ENCODE assay signal across 35 cellular contexts in the genomic region with DNA sequence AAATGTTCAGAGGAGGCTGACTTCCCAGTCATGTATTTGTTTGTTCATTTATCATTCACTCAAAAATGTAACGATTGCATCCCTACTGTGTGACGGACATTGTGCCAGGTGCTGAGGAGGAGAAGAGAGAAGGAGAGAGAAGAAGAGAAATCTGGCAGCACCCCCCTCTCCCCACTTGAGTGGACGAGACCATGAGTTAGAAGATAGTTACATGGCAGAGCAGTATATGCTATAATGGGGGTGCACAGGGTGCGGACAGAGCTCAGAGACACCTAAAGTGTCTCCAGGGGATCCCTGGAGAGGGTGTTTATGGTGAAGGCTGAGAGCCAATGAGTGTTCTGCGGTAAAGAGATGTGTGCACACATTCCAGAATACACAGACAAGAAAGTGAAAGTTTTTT. TPM values are rescaled to one million over a fixed set of nuclear protein-coding genes. Genes with fewer than 3 reads are reported as not detected.
"Had no signal": no experiment of that assay in that cellular context is flagged by ENCODE, and none has a peak within 500 bp of the region (broad histone marks: within the 10 kb centered on the region; RNA-seq: fewer than 3 reads in every experiment).

No MANE protein-coding gene starts in this region.

- DNase-seq: activated effector memory CD4-positive, alpha-beta T cell treated with anti-CD3 and anti-CD28 coated beads, Interleukin-2, amount 50 U/mL, for 16 hours; activated effector memory CD4-positive, alpha-beta T cell treated with Interleukin-2 at 50 U/mL for 16 hours; activated gamma-delta T cell; activated gamma-delta T cell treated with Interleukin-2 at 50 U/mL for 16 hours; activated naive CD4-positive, alpha-beta T cell; activated naive CD4-positive, alpha-beta T cell treated with anti-CD3 and anti-CD28 coated beads for 36 hours; activated naive CD4-positive, alpha-beta T cell treated with anti-CD3 and anti-CD28 coated beads, Interleukin-2, amount 10 ng/mL, durations not matched to agents 7 days and 5 days; activated naive CD4-positive, alpha-beta T cell treated with anti-CD3 and anti-CD28 coated beads, Interleukin-2, amount 50 U/mL, for 16 hours; activated naive CD4-positive, alpha-beta T cell treated with Interleukin-2 at 50 U/mL for 16 hours; activated naive CD8-positive, alpha-beta T cell treated with anti-CD3 and anti-CD28 coated beads for 36 hours; activated naive CD8-positive, alpha-beta T cell treated with anti-CD3 and anti-CD28 coated beads, Interleukin-2, amount 10 ng/mL, durations not matched to agents 7 days and 5 days; activated naive CD8-positive, alpha-beta T cell treated with anti-CD3 and anti-CD28 coated beads, Interleukin-2, amount 50 U/mL, for 24 hours; activated T-cell treated with anti-CD3 and anti-CD28 coated beads, Interleukin-2, amount 50 U/mL, for 1 hour; activated T-cell treated with anti-CD3 and anti-CD28 coated beads, Interleukin-2, amount 50 U/mL, for 24 hours; activated T-cell treated with anti-CD3 and anti-CD28 coated beads, Interleukin-2, amount 50 U/mL, for 4 hours; activated T-cell treated with anti-CD3 and anti-CD28 coated beads, Interleukin-2, amount 50 U/mL, for 48 hours; activated T-cell treated with anti-CD3 and anti-CD28 coated beads, Interleukin-2, amount 50 U/mL, for 72 hours; adrenal gland; amniotic stem cell; amygdala; anterior cingulate cortex; body of pancreas; brain microvascular endothelial cell; caudate nucleus; central memory CD4-positive, alpha-beta T cell; cerebellar nuclear complex had no signal

- H3K27me3 ChIP-seq: ascending aorta, body of pancreas had no signal

- FAIRE-seq: astrocyte, bronchial epithelial cell had no signal

- ATAC-seq: activated naive CD4-positive, alpha-beta T cell treated with anti-CD3 and anti-CD28 coated beads, Interleukin-2, amount 50 U/mL, for 72 hours; activated naive CD8-positive, alpha-beta T cell treated with anti-CD3 and anti-CD28 coated beads, Interleukin-2, amount 50 U/mL, for 24 hours; activated T-cell treated with anti-CD3 and anti-CD28 coated beads, Interleukin-2, amount 50 U/mL, for 4 hours; activated T-cell treated with anti-CD3 and anti-CD28 coated beads, Interleukin-2, amount 50 U/mL, for 72 hours; activated T-helper 17 cell treated with anti-CD3 and anti-CD28 coated beads, Interleukin-2, amount 50 U/mL, for 72 hours; body of pancreas had no signal

- H3K27ac ChIP-seq: adrenal gland, ascending aorta, body of pancreas, brain microvascular endothelial cell, breast epithelium, cardiac muscle cell had no signal

- H3K36me3 ChIP-seq: adrenal gland, ascending aorta, brain microvascular endothelial cell, breast epithelium, cardiac muscle cell had no signal

- H3K4me1 ChIP-seq: adrenal gland, ascending aorta, body of pancreas, breast epithelium had no signal

- H3K9me3 ChIP-seq: adrenal gland, ascending aorta, breast epithelium had no signal

- H3K4me3 ChIP-seq: adrenal gland, ascending aorta, body of pancreas, breast epithelium, cardiac muscle cell had no signal

RNA-seq across cellular contexts. Expression of a gene that starts 6.6 kb away (rescaled TPM):
- total RNA-seq: activated naive CD8-positive, alpha-beta T cell treated with anti-CD3 and anti-CD28 coated beads, Interleukin-2, amount 10 ng/mL, durations not matched to agents 7 days and 5 days; activated T-cell treated with anti-CD3 and anti-CD28 coated beads, Interleukin-2, amount 50 U/mL, for 4 hours; activated T-helper 1 cell treated with anti-CD3 and anti-CD28 coated beads, Interleukin-12 subunit alpha, Interleukin-12 subunit beta, Interleukin-2, Interleukin-4 antibody, amounts not matched to agents 30 ng/mL and 10 ng/mL and 1 ng/mL, durations not matched to agents 14 hours and 24 hours and 36 hours; ascending aorta; body of pancreas; bronchial epithelial cell had no signal
- polyA plus RNA-seq: aorta had no signal
